Comparison of ENCODE assay signal across 24 cellular contexts in the genomic region with DNA sequence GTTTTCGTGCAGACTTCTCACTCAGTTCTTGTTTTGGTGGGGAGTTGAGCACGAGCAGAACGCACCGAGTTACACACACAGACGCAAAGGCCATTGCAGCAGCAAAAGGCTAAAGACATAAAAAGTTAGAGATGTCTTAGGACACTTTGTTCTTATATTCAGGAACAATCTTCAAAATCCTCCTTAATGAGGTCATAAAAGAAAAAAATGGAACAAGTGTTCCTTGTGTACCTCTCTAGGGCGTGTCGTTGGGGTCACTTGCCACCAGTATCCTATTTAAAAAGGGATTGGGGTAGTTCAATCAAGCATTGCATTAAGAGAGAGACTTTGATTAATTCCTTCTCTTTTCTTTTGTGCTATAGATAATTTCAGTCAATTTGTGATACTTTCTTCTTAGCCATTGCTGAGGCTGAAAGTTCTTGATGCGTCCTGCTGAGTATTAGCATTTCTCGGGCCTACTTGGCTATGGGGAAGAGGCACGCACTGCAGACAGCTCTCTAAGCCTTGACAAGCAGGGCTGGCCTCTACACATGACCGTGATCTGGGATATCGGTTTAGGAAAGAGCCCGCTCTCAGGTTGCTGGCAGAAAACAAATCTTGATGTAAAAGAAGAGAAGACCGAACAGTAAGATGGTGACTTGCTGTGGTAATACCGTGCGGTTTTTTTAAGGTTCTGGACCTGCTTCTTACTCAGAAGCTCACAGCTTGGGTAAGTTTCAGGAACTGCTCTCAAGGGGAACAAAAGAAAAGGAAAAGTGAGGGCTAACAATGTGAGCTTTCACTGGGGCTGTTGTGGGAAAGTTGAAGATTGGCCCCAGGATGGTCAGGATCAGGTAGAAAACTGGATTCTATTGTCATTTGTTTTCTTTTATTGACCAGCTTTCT.
DNase-seq lines count a peak whose midpoint lies in the region; ATAC-seq, FAIRE-seq and TF ChIP-seq lines count a peak whose summit lies in the region.
"Had no signal": no experiment of that assay in that cellular context is flagged by ENCODE, and none has a peak within 500 bp of the region (broad histone marks: within the 10 kb centered on the region; RNA-seq: fewer than 3 reads in every experiment).

No MANE protein-coding gene starts in this region.

- H3K4me3 Mint-ChIP-seq in WTC11 (no peak overlapping the region), neural progenitor cell (peak overlapping the region; percentile 87)
- H3K4me3 Mint-ChIP-seq: activated CD4-positive, alpha-beta T cell treated with anti-CD3 and anti-CD28 coated beads, Interleukin-2, amount 10 ng/mL, durations not matched to agents 7 days and 5 days; natural killer cell; T-cell had no signal

- H3F3A ChIP-seq in neural progenitor cell (ENCODE audit: low read depth), result peaks cover 87% of the 10 kb centered on the region

- TF ChIP-seq CTCF in WTC11 (IDR thresholded peaks at IDR 0.05) (no peak), neural progenitor cell (IDR thresholded peaks at IDR 0.05) (no peak), left ventricle myocardium inferior (IDR thresholded peaks at IDR 0.05; ENCODE audit: borderline replicate concordance) (no peak)

- intact Hi-C loops in left ventricle myocardium inferior (cut with micrococcal nuclease), result no loop called here

- POLR2A ChIA-PET in WTC11 (lab: Charles Lee), result no interaction called here

- H3K27me3 Mint-ChIP-seq in WTC11 (ENCODE audit: low read depth) (no peaks in the 10 kb centered on the region), neural progenitor cell (ENCODE audit: insufficient read depth, low read depth) (peaks cover 3% of the 10 kb centered on the region)
- H3K27me3 Mint-ChIP-seq: activated CD4-positive, alpha-beta T cell treated with anti-CD3 and anti-CD28 coated beads, Interleukin-2, amount 10 ng/mL, durations not matched to agents 7 days and 5 days; T-cell had no signal

- no peak overlapping the region for H3K9ac ChIP-seq in neural progenitor cell
- H3K9ac ChIP-seq: BLaER1 treated with 17β-estradiol and CSF1 and Interleukin-3, amounts not matched to agents 10 nM and 100 nM; GM23248 had no signal

- H3K27ac Mint-ChIP-seq in WTC11 (peak overlapping the region; percentile 92), neural progenitor cell (peak overlapping the region; percentile 99)
- H3K27ac Mint-ChIP-seq: activated CD4-positive, alpha-beta T cell treated with anti-CD3 and anti-CD28 coated beads, Interleukin-2, amount 10 ng/mL, durations not matched to agents 7 days and 5 days; natural killer cell; T-cell had no signal

- no peaks in the 10 kb centered on the region for H4K20me1 ChIP-seq in neural progenitor cell (ENCODE audit: low read depth)
- H4K20me1 ChIP-seq: BLaER1 treated with 17β-estradiol and CSF1 and Interleukin-3, amounts not matched to agents 10 nM and 100 nM had no signal

- CTCF ChIA-PET in WTC11 (lab: Charles Lee), result interaction anchor here (1.2 to 1.9 kb wide), 3 partner anchors 42 to 69 kb away, joined by 4 to 8 read pairs (median 4); no protein-coding TSS in a partner anchor

- peak; percentile 59 for ATAC-seq in HG02870 (IDR thresholded peaks at IDR 0.05; ENCODE audit: unreplicated experiment)
- ATAC-seq in WTC11, result peak; percentile 59
- ATAC-seq in GM18498 (IDR thresholded peaks at IDR 0.05; ENCODE audit: unreplicated experiment), result no peak
- ATAC-seq: natural killer cell, Right ventricle myocardium inferior, T-cell had no signal

- no peaks in the 10 kb centered on the region for H3K9me3 ChIP-seq in neural progenitor cell (ENCODE audit: low read depth)
- H3K9me3 ChIP-seq in left ventricle myocardium inferior (replicated peaks), result no peaks in the 10 kb centered on the region
- H3K9me3 ChIP-seq: adrenal gland; BLaER1 treated with 17β-estradiol and CSF1 and Interleukin-3, amounts not matched to agents 10 nM and 100 nM had no signal

- H3K4me2 ChIP-seq in neural progenitor cell, result peak overlapping the region; percentile 69
- H3K4me2 ChIP-seq: BLaER1 treated with 17β-estradiol and CSF1 and Interleukin-3, amounts not matched to agents 10 nM and 100 nM had no signal

- no peak overlapping the region for H2AFZ ChIP-seq in neural progenitor cell (replicated peaks)
- H2AFZ ChIP-seq: GM23248 had no signal

- H3K9me3 Mint-ChIP-seq in WTC11 (no peaks in the 10 kb centered on the region), neural progenitor cell (no peaks in the 10 kb centered on the region)
- H3K9me3 Mint-ChIP-seq: activated CD4-positive, alpha-beta T cell treated with anti-CD3 and anti-CD28 coated beads, Interleukin-2, amount 10 ng/mL, durations not matched to agents 7 days and 5 days; natural killer cell; T-cell had no signal

- H3K27me3 ChIP-seq in neural progenitor cell, result no peaks in the 10 kb centered on the region
- no peaks in the 10 kb centered on the region for H3K27me3 ChIP-seq in left ventricle myocardium inferior (ENCODE audit: low read depth)
- H3K27me3 ChIP-seq: adrenal gland; BLaER1 treated with 17β-estradiol and CSF1 and Interleukin-3, amounts not matched to agents 10 nM and 100 nM had no signal

- H3K4me3 ChIP-seq in neural progenitor cell (peak overlapping the region; percentile 19), left ventricle myocardium inferior (no peak overlapping the region)
- H3K4me3 ChIP-seq: adrenal gland; BLaER1 treated with 17β-estradiol and CSF1 and Interleukin-3, amounts not matched to agents 10 nM and 100 nM; GM23248; skin epidermis had no signal

- H3K36me3 ChIP-seq in neural progenitor cell (no peaks in the 10 kb centered on the region), left ventricle myocardium inferior (no peaks in the 10 kb centered on the region)
- H3K36me3 ChIP-seq: adrenal gland; BLaER1 treated with 17β-estradiol and CSF1 and Interleukin-3, amounts not matched to agents 10 nM and 100 nM had no signal

- H3K4me1 Mint-ChIP-seq in WTC11, result peaks cover 77% of the 10 kb centered on the region
- peaks cover 85% of the 10 kb centered on the region for H3K4me1 Mint-ChIP-seq in neural progenitor cell
- H3K4me1 Mint-ChIP-seq: activated CD4-positive, alpha-beta T cell treated with anti-CD3 and anti-CD28 coated beads, Interleukin-2, amount 10 ng/mL, durations not matched to agents 7 days and 5 days had no signal

- H3K27ac ChIP-seq in neural progenitor cell (peak overlapping the region; percentile 98), left ventricle myocardium inferior (replicated peaks) (no peak overlapping the region)
- H3K27ac ChIP-seq: adrenal gland; BLaER1 treated with 17β-estradiol and CSF1 and Interleukin-3, amounts not matched to agents 10 nM and 100 nM; epithelial cell of prostate; GM23248; skin epidermis had no signal

- DNase-seq in GM12892 (ENCODE audit: insufficient read length), result no peak
- DNase-seq in WTC11 (ENCODE audit: low spot score), result no peak
- DNase-seq in neural progenitor cell (ENCODE audit: low spot score), result peak; percentile 51
- no peak for DNase-seq in NCI-H146 (lab: John Stamatoyannopoulos, UW)
- no peak for DNase-seq in left ventricle myocardium inferior
- DNase-seq in OCI-M1 (lab: John Stamatoyannopoulos, UW), result no peak
- DNase-seq: activated CD4-positive, alpha-beta T cell treated with anti-CD3 and anti-CD28 coated beads, Interleukin-2, amount 10 ng/mL, durations not matched to agents 7 days and 5 days; activated gamma-delta T cell treated with Interleukin-2 at 50 U/mL for 16 hours; adrenal gland; dermis blood vessel endothelial cell; foreskin melanocyte; GM23248; mesenchymal stem cell; natural killer cell; NCI-H1092 treated with DMSO at 0.1 percent for 48 hours; NCI-H524 treated with DMSO at 0.1 percent for 48 hours; stimulated activated CD4-positive, alpha-beta T cell treated with anti-CD3 and anti-CD28 coated beads, Interleukin-4, amount 100 ng/mL, for 1 hour; T-cell had no signal

- H3K36me3 Mint-ChIP-seq in WTC11, result no peaks in the 10 kb centered on the region
- H3K36me3 Mint-ChIP-seq in neural progenitor cell, result peaks cover 11% of the 10 kb centered on the region
- H3K36me3 Mint-ChIP-seq: natural killer cell had no signal

- peaks cover 19% of the 10 kb centered on the region for H3K79me2 ChIP-seq in neural progenitor cell (ENCODE audit: low read depth)

- no peak for TF ChIP-seq POLR2A in GM12892 (IDR thresholded peaks at IDR 0.05; ENCODE audit: low read depth, low read length)

- H3K4me1 ChIP-seq in neural progenitor cell, result peaks cover 96% of the 10 kb centered on the region
- H3K4me1 ChIP-seq in left ventricle myocardium inferior, result peaks cover 3% of the 10 kb centered on the region
- H3K4me1 ChIP-seq: adrenal gland had no signal

- peak; percentile 38 for FAIRE-seq in GM12892 (lab: Jason Lieb, UNC)

TF ChIP-seq in WTC11, 78 proteins besides CTCF, POLR2A, EP300 and RAD21:
- TF ChIP-seq TEAD4 (CRISPR knock-in tag; IDR thresholded peaks at IDR 0.05) (no peak), SOX15 (CRISPR knock-in tag; IDR thresholded peaks at IDR 0.05) (no peak), RORB (CRISPR knock-in tag; IDR thresholded peaks at IDR 0.05) (no peak), ZNF317 (CRISPR knock-in tag; IDR thresholded peaks at IDR 0.05; ENCODE audit: borderline replicate concordance, low read depth) (no peak)
- TF ChIP-seq, protein P1, sequence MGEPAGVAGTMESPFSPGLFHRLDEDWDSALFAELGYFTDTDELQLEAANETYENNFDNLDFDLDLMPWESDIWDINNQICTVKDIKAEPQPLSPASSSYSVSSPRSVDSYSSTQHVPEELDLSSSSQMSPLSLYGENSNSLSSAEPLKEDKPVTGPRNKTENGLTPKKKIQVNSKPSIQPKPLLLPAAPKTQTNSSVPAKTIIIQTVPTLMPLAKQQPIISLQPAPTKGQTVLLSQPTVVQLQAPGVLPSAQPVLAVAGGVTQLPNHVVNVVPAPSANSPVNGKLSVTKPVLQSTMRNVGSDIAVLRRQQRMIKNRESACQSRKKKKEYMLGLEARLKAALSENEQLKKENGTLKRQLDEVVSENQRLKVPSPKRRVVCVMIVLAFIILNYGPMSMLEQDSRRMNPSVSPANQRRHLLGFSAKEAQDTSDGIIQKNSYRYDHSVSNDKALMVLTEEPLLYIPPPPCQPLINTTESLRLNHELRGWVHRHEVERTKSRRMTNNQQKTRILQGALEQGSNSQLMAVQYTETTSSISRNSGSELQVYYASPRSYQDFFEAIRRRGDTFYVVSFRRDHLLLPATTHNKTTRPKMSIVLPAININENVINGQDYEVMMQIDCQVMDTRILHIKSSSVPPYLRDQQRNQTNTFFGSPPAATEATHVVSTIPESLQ (CRISPR knock-in tag; IDR thresholded peaks at IDR 0.05), result no peak
